Comparison of ENCODE assay signal across 1 cellular context in genomic region chr7:64665980-64666674, GRCh38.
TF ChIP-seq lines count a peak whose summit lies in the region.

Gene ZNF107, plus strand, starts transcription at chr7:64666133. Its CDS starts 150 bp downstream, at chr7:64666283.

TF ChIP-seq in GM12878, 131 proteins besides CTCF, POLR2A, EP300 and RAD21 (continued from another document and continues in another):
- TF ChIP-seq, protein P1, sequence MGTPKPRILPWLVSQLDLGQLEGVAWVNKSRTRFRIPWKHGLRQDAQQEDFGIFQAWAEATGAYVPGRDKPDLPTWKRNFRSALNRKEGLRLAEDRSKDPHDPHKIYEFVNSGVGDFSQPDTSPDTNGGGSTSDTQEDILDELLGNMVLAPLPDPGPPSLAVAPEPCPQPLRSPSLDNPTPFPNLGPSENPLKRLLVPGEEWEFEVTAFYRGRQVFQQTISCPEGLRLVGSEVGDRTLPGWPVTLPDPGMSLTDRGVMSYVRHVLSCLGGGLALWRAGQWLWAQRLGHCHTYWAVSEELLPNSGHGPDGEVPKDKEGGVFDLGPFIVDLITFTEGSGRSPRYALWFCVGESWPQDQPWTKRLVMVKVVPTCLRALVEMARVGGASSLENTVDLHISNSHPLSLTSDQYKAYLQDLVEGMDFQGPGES (IDR thresholded peaks at IDR 0.05), result peak; percentile 67; the same call in 1 of the 2 replicates
- TF ChIP-seq CEBPZ (IDR thresholded peaks at IDR 0.05; ENCODE audit: low read depth, low read length) (no peak), JUND (IDR thresholded peaks at IDR 0.05; ENCODE audit: low read depth, low read length) (no peak), CBX3 (IDR thresholded peaks at IDR 0.05; ENCODE audit: borderline replicate concordance, low read depth) (no peak), PKNOX1 (IDR thresholded peaks at IDR 0.05) (peak; percentile 97), DPF2 (IDR thresholded peaks at IDR 0.05) (peak; percentile 48; the same call in 1 of the 2 replicates), RBBP5 (conservative IDR thresholded peaks at IDR 0.05) (no peak), MTA3 (IDR thresholded peaks at IDR 0.05; ENCODE audit: borderline replicate concordance, low read length) (no peak), SMAD5 (IDR thresholded peaks at IDR 0.05; ENCODE audit: low read depth) (peak; percentile 36; the same call in 1 of the 2 replicates), RB1 (IDR thresholded peaks at IDR 0.05; ENCODE audit: borderline replicate concordance) (peak; percentile 78; the same call in 1 of the 2 replicates), ZZZ3 (IDR thresholded peaks at IDR 0.05; ENCODE audit: control insufficient read depth, insufficient read length, low read depth) (no peak), NR2F1 (conservative IDR thresholded peaks at IDR 0.05) (no peak), CREM (IDR thresholded peaks at IDR 0.05; ENCODE audit: low read depth) (peak; percentile 38; the same call in 1 of the 2 replicates), ZNF274 (IDR thresholded peaks at IDR 0.05; ENCODE audit: insufficient read depth, insufficient read length) (no peak), NR2C2 (IDR thresholded peaks at IDR 0.05; ENCODE audit: borderline replicate concordance, control insufficient read depth, insufficient read length, low read depth) (no peak), BCL11A (IDR thresholded peaks at IDR 0.05; ENCODE audit: low read depth, low read length) (no peak), TAF1 (IDR thresholded peaks at IDR 0.05; ENCODE audit: borderline replicate concordance, low read depth, low read length) (peak; percentile 87), EZH2 (IDR thresholded peaks at IDR 0.05; ENCODE audit: borderline replicate concordance, control insufficient read depth, low read depth, low read length) (no peak), TCF7 (IDR thresholded peaks at IDR 0.05; ENCODE audit: borderline replicate concordance) (no peak), STAT1 (conservative IDR thresholded peaks at IDR 0.05) (no peak), RCOR1 (conservative IDR thresholded peaks at IDR 0.05; ENCODE audit: low read depth, low read length) (no peak), SMC3 (IDR thresholded peaks at IDR 0.05; ENCODE audit: borderline replicate concordance, low read length) (no peak), TARDBP (IDR thresholded peaks at IDR 0.05; ENCODE audit: borderline replicate concordance) (0 out of 2 replicates have a peak, but pooled peaks have one; percentile 57), LARP7 (IDR thresholded peaks at IDR 0.05) (peak; percentile 80; the same call in 1 of the 2 replicates), BRCA1 (IDR thresholded peaks at IDR 0.05; ENCODE audit: low read depth, low read length) (no peak), RFX5 (IDR thresholded peaks at IDR 0.05; ENCODE audit: low read depth, low read length) (peak; percentile 68; the same call in 1 of the 2 replicates), NR2C1 (IDR thresholded peaks at IDR 0.05) (no peak), BCLAF1 (IDR thresholded peaks at IDR 0.05) (no peak), FOS (IDR thresholded peaks at IDR 0.05; ENCODE audit: borderline replicate concordance, extremely low read depth, insufficient read length) (peak; percentile 65), POLR2AphosphoS5 (IDR thresholded peaks at IDR 0.05; ENCODE audit: low read length) (peak; percentile 97), IKZF1 (conservative IDR thresholded peaks at IDR 0.05) (peak; percentile 58), EED (IDR thresholded peaks at IDR 0.05; ENCODE audit: low read depth) (peak; percentile 39; the same call in 1 of the 2 replicates), MXI1 (IDR thresholded peaks at IDR 0.05; ENCODE audit: low read depth, low read length) (peak; percentile 24; the same call in 1 of the 2 replicates), SP1 (IDR thresholded peaks at IDR 0.05; ENCODE audit: low read depth, low read length) (peak; percentile 90), TCF12 (IDR thresholded peaks at IDR 0.05; ENCODE audit: low read depth, low read length) (peak; percentile 39; the same call in 1 of the 2 replicates), KAT2A (conservative IDR thresholded peaks at IDR 0.05; ENCODE audit: control insufficient read depth, low read depth, low read length) (no peak), MYB (IDR thresholded peaks at IDR 0.05; ENCODE audit: borderline replicate concordance, low read depth, low read length) (no peak), GABPA (IDR thresholded peaks at IDR 0.05; ENCODE audit: low read depth) (peak; percentile 61), HDGF (IDR thresholded peaks at IDR 0.05) (no peak)
- TF ChIP-seq, protein P2, sequence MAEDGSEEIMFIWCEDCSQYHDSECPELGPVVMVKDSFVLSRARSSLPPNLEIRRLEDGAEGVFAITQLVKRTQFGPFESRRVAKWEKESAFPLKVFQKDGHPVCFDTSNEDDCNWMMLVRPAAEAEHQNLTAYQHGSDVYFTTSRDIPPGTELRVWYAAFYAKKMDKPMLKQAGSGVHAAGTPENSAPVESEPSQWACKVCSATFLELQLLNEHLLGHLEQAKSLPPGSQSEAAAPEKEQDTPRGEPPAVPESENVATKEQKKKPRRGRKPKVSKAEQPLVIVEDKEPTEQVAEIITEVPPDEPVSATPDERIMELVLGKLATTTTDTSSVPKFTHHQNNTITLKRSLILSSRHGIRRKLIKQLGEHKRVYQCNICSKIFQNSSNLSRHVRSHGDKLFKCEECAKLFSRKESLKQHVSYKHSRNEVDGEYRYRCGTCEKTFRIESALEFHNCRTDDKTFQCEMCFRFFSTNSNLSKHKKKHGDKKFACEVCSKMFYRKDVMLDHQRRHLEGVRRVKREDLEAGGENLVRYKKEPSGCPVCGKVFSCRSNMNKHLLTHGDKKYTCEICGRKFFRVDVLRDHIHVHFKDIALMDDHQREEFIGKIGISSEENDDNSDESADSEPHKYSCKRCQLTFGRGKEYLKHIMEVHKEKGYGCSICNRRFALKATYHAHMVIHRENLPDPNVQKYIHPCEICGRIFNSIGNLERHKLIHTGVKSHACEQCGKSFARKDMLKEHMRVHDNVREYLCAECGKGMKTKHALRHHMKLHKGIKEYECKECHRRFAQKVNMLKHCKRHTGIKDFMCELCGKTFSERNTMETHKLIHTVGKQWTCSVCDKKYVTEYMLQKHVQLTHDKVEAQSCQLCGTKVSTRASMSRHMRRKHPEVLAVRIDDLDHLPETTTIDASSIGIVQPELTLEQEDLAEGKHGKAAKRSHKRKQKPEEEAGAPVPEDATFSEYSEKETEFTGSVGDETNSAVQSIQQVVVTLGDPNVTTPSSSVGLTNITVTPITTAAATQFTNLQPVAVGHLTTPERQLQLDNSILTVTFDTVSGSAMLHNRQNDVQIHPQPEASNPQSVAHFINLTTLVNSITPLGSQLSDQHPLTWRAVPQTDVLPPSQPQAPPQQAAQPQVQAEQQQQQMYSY (CRISPR knock-in tag; IDR thresholded peaks at IDR 0.05), result no peak
- TF ChIP-seq, protein P3, sequence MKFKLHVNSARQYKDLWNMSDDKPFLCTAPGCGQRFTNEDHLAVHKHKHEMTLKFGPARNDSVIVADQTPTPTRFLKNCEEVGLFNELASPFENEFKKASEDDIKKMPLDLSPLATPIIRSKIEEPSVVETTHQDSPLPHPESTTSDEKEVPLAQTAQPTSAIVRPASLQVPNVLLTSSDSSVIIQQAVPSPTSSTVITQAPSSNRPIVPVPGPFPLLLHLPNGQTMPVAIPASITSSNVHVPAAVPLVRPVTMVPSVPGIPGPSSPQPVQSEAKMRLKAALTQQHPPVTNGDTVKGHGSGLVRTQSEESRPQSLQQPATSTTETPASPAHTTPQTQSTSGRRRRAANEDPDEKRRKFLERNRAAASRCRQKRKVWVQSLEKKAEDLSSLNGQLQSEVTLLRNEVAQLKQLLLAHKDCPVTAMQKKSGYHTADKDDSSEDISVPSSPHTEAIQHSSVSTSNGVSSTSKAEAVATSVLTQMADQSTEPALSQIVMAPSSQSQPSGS (IDR thresholded peaks at IDR 0.05; ENCODE audit: low read length), result no peak
- TF ChIP-seq, protein P4, sequence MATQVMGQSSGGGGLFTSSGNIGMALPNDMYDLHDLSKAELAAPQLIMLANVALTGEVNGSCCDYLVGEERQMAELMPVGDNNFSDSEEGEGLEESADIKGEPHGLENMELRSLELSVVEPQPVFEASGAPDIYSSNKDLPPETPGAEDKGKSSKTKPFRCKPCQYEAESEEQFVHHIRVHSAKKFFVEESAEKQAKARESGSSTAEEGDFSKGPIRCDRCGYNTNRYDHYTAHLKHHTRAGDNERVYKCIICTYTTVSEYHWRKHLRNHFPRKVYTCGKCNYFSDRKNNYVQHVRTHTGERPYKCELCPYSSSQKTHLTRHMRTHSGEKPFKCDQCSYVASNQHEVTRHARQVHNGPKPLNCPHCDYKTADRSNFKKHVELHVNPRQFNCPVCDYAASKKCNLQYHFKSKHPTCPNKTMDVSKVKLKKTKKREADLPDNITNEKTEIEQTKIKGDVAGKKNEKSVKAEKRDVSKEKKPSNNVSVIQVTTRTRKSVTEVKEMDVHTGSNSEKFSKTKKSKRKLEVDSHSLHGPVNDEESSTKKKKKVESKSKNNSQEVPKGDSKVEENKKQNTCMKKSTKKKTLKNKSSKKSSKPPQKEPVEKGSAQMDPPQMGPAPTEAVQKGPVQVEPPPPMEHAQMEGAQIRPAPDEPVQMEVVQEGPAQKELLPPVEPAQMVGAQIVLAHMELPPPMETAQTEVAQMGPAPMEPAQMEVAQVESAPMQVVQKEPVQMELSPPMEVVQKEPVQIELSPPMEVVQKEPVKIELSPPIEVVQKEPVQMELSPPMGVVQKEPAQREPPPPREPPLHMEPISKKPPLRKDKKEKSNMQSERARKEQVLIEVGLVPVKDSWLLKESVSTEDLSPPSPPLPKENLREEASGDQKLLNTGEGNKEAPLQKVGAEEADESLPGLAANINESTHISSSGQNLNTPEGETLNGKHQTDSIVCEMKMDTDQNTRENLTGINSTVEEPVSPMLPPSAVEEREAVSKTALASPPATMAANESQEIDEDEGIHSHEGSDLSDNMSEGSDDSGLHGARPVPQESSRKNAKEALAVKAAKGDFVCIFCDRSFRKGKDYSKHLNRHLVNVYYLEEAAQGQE (IDR thresholded peaks at IDR 0.05; ENCODE audit: low read depth, low read length), result 0 out of 2 replicates have a peak, but pooled peaks have one; percentile 6
